Comparison of ENCODE assay signal across 13 cellular contexts in the genomic region with DNA sequence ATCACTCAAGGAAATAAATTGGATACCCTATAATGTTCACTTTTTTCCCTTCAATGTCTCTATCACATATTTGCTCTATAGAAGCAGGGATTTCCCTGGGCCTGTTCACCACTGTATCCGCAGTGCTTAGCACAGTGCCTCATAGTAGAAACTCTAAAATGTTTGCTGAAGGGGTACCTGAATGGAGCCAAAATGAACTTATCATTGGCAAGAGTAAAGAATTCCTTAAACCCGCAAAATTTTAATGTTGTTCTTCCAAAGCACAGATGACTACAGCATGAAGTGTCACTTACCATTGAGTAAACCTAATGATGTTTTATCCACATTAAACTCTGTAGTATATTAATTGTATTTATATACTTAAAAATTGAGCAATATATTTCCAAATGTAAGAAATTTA.
"Had no signal": no experiment of that assay in that cellular context is flagged by ENCODE, and none has a peak within 500 bp of the region (broad histone marks: within the 10 kb centered on the region; RNA-seq: fewer than 3 reads in every experiment).

No MANE protein-coding gene starts in this region.

- H3K4me3 ChIP-seq: coronary artery, gastroesophageal sphincter, ovary, suprapubic skin, thyroid gland had no signal

- H3K4me1 ChIP-seq: suprapubic skin, thyroid gland had no signal

- H3K27ac ChIP-seq: coronary artery, gastroesophageal sphincter, ovary, suprapubic skin, thyroid gland had no signal

- H3K36me3 ChIP-seq: gastroesophageal sphincter, ovary, suprapubic skin, thyroid gland had no signal

- ATAC-seq: gastroesophageal sphincter, left lobe of liver, natural killer cell, right cardiac atrium had no signal

- H3K27me3 ChIP-seq: gastroesophageal sphincter, ovary, suprapubic skin, thyroid gland had no signal

- DNase-seq: effector CD4-positive, alpha-beta T cell; glutamatergic neuron; natural killer cell; ovary; right cardiac atrium; small intestine; stimulated activated CD4-positive, alpha-beta T cell treated with anti-CD3 and anti-CD28 coated beads, Interleukin-12 subunit alpha, Interleukin-12 subunit beta, amount 100 ng/mL, for 4 hours; stimulated activated naive CD4-positive, alpha-beta T cell; thyroid gland had no signal

- H3K9me3 ChIP-seq: gastroesophageal sphincter, ovary, suprapubic skin, thyroid gland had no signal
